Comparison of ENCODE assay signal across 1 cellular context in the genomic region with DNA sequence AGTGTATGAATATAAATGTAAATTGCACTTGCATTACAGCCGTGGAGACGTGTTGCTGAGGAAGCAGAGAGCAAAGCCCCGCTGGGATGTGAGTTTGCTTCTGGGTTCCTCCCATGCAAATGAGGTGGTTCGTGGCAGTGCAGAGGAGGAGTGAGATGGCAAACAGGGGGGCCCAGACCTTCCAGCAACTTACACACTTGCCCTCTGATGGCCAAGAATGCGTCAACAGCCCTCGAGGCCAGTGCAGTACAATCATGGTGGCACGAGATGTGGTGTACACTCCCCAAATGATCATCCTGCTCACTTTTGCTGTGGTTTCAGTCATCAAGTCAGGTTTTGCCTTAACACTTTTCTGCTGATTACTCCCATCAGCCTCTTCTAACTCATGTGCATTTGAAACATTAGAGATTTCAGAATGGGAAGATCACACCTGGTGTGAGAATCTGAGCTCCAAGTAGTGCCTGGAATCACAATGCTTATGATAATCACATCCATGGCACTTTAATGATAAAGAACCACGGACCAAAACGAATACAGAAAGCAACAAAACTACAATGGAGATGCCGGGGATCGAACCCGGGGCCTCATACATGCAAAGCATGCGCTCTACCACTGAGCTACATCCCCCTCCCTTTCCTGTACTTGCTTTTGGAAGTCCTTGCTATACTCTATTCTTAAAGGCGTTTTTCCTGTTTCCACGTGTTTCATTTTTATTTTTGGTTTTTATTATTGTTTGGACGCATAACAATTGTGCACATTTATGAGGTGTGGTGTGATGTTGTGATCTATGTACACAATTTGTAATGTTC.
A peak's percentile ranks its signal among the peaks of the same experiment; 100 is the strongest.
TF ChIP-seq lines count a peak whose summit lies in the region.

No MANE protein-coding gene starts in this region.

TF ChIP-seq in K562, 482 proteins besides CTCF, POLR2A, EP300 and RAD21 (continues in another document):
- TF ChIP-seq MECOM (CRISPR knock-in tag; IDR thresholded peaks at IDR 0.05) = no peak
- no peak for TF ChIP-seq POU5F1 (IDR thresholded peaks at IDR 0.05; ENCODE audit: borderline replicate concordance, low read depth, low read length, partially characterized antibody)
- TF ChIP-seq VEZF1 (CRISPR knock-in tag; IDR thresholded peaks at IDR 0.05) = peak; percentile 91
- peak; percentile 54; the same call in 1 of the 2 replicates for TF ChIP-seq GTF2F1 (IDR thresholded peaks at IDR 0.05; ENCODE audit: low read depth, low read length)
- TF ChIP-seq MAFK (IDR thresholded peaks at IDR 0.05; ENCODE audit: low read length) = no peak
- TF ChIP-seq CHCHD3 (CRISPR knock-in tag; IDR thresholded peaks at IDR 0.05) = no peak
- TF ChIP-seq CHD1 (IDR thresholded peaks at IDR 0.05; ENCODE audit: low read length) = peak; percentile 30
- TF ChIP-seq NFXL1 (CRISPR knock-in tag; IDR thresholded peaks at IDR 0.05) = peak; percentile 32; the same call in 1 of the 2 replicates
- TF ChIP-seq, protein P1, sequence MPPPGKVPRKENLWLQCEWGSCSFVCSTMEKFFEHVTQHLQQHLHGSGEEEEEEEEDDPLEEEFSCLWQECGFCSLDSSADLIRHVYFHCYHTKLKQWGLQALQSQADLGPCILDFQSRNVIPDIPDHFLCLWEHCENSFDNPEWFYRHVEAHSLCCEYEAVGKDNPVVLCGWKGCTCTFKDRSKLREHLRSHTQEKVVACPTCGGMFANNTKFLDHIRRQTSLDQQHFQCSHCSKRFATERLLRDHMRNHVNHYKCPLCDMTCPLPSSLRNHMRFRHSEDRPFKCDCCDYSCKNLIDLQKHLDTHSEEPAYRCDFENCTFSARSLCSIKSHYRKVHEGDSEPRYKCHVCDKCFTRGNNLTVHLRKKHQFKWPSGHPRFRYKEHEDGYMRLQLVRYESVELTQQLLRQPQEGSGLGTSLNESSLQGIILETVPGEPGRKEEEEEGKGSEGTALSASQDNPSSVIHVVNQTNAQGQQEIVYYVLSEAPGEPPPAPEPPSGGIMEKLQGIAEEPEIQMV (tag; conservative IDR thresholded peaks at IDR 0.05; ENCODE audit: low read depth) = no peak
- TF ChIP-seq SIX5 (IDR thresholded peaks at IDR 0.05; ENCODE audit: borderline replicate concordance in 1 of 2, insufficient read depth in 1 of 2, low read depth in 1 of 2, low read length in 2 of 2) = no peak
- TF ChIP-seq CBFA2T2 (conservative IDR thresholded peaks at IDR 0.05) = peak; percentile 38
- no peak for TF ChIP-seq MITF (IDR thresholded peaks at IDR 0.05)
- TF ChIP-seq ZNF778 (CRISPR knock-in tag; IDR thresholded peaks at IDR 0.05) = no peak
- no peak for TF ChIP-seq ZNF551 (CRISPR knock-in tag; IDR thresholded peaks at IDR 0.05)
- peak; percentile 72 for TF ChIP-seq MTA1 (IDR thresholded peaks at IDR 0.05; ENCODE audit: borderline replicate concordance)
- TF ChIP-seq RHOXF2B (CRISPR knock-in tag; conservative IDR thresholded peaks at IDR 0.05) = no peak
- TF ChIP-seq ZNF318 (IDR thresholded peaks at IDR 0.05; ENCODE audit: borderline replicate concordance in 1 of 2, low read depth in 1 of 2) = no peak
- TF ChIP-seq ETV5 (CRISPR knock-in tag; IDR thresholded peaks at IDR 0.05; ENCODE audit: low read depth) = peak; percentile 53; the same call in 1 of the 2 replicates
- TF ChIP-seq, protein P2, sequence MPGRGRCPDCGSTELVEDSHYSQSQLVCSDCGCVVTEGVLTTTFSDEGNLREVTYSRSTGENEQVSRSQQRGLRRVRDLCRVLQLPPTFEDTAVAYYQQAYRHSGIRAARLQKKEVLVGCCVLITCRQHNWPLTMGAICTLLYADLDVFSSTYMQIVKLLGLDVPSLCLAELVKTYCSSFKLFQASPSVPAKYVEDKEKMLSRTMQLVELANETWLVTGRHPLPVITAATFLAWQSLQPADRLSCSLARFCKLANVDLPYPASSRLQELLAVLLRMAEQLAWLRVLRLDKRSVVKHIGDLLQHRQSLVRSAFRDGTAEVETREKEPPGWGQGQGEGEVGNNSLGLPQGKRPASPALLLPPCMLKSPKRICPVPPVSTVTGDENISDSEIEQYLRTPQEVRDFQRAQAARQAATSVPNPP (IDR thresholded peaks at IDR 0.05; ENCODE audit: borderline replicate concordance, insufficient read depth, insufficient read length) = no peak
- TF ChIP-seq ZNF77 (CRISPR knock-in tag; IDR thresholded peaks at IDR 0.05) = no peak
- no peak for TF ChIP-seq RBM25 (IDR thresholded peaks at IDR 0.05; ENCODE audit: low read depth, low read length, severe bottlenecking)
- no peak for TF ChIP-seq CHD4 (IDR thresholded peaks at IDR 0.05; ENCODE audit: insufficient read depth, insufficient replicate concordance, low read depth, low read length, poor library complexity, severe bottlenecking)
- no peak; the same call in none of the 2 replicates for TF ChIP-seq MEF2D (tag; conservative IDR thresholded peaks at IDR 0.05; ENCODE audit: low read depth)
- no peak for TF ChIP-seq TEAD2 (tag; IDR thresholded peaks at IDR 0.05)
- TF ChIP-seq, protein P3, sequence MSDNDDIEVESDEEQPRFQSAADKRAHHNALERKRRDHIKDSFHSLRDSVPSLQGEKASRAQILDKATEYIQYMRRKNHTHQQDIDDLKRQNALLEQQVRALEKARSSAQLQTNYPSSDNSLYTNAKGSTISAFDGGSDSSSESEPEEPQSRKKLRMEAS (CRISPR knock-in tag; IDR thresholded peaks at IDR 0.05) = peak; percentile 55
- no peak for TF ChIP-seq STAT5B (CRISPR knock-in tag; IDR thresholded peaks at IDR 0.05)
- TF ChIP-seq ZNF764 (CRISPR knock-in tag; IDR thresholded peaks at IDR 0.05; ENCODE audit: low read depth) = no peak; the same call in 1 of the 2 replicates
- no peak for TF ChIP-seq PRMT5 (CRISPR knock-in tag; IDR thresholded peaks at IDR 0.05)
- no peak for TF ChIP-seq NR2C1 (IDR thresholded peaks at IDR 0.05)
- TF ChIP-seq NR2C1 (tag; IDR thresholded peaks at IDR 0.05) = no peak
- no peak for TF ChIP-seq ZNF217 (CRISPR knock-in tag; IDR thresholded peaks at IDR 0.05)
- no peak for TF ChIP-seq GATA2 (CRISPR knock-in tag; IDR thresholded peaks at IDR 0.05)
- no peak for TF ChIP-seq SLC30A9 (CRISPR knock-in tag; IDR thresholded peaks at IDR 0.05)
